8 cellular contexts compared by ENCODE assay signal in the genomic region with DNA sequence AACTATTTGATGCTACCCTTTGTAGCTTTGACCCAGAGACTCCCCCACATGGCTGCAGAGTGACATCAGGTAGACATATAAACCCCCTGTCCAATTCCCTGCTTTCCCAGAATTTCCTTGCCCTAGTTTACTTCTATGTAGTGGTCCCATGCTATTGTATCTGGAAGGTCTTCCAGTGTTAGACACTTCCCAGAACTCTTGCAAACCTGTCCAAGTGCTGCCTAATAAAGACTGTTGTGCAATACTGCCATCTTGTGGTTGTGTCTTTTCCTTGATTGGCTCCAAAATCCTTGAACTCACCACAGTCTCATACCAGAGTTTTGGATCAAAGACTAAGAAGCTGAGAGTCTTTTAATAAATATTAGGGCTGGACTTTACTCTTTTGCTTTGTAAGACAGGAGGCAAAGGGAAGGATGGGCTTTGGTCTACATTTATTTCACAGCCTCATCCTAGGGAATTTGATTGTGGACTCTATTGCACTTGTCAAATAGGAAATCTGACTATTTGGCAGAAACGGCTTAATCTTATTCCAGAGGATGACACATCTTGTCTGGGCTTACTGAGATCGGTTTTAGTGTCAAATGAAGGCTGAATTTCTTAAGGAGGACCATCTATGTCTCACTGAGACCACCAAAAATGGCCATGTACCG.
DNase-seq lines count a peak whose midpoint lies in the region; ATAC-seq and TF ChIP-seq lines count a peak whose summit lies in the region.

No MANE protein-coding gene starts in this region.

- peak; percentile 59 for DNase-seq in DMS153 (lab: John Stamatoyannopoulos, UW)
- peak; percentile 76 for DNase-seq in NCI-H748 (lab: John Stamatoyannopoulos, UW; ENCODE audit: unreplicated experiment)
- DNase-seq in body of pancreas, result peak; percentile 17 to 51 (median 24)
- DNase-seq in kidney tubule cell (ENCODE audit: low spot score), result peak; percentile 64
- no peak for DNase-seq in uterus
- DNase-seq in effector memory CD4-positive, alpha-beta T cell, result no peak

- H3K27ac ChIP-seq in body of pancreas (no peak overlapping the region), uterus (no peak overlapping the region)
- H3K27ac ChIP-seq in effector memory CD4-positive, alpha-beta T cell (ENCODE audit: insufficient read depth, low read length, poor library complexity, severe bottlenecking), result no peak overlapping the region

- intact Hi-C loops in body of pancreas (cut with DNase I), result loop anchor here (5.0 kb wide), 1 partner anchor 1140 kb away; no protein-coding TSS in a partner anchor
- intact Hi-C loops in uterus (cut with DNase I; ENCODE audit: low total_unique reads), result no loop called here

- ATAC-seq in GM19452 (IDR thresholded peaks at IDR 0.05; ENCODE audit: unreplicated experiment), result peak; percentile 73
- peak; percentile 48 for ATAC-seq in HG03571 (IDR thresholded peaks at IDR 0.05; ENCODE audit: unreplicated experiment)
- ATAC-seq in body of pancreas, result peak; percentile 77

- H3K4me1 ChIP-seq in body of pancreas, result peaks cover 6% of the 10 kb centered on the region
- H3K4me1 ChIP-seq in uterus, result no peaks in the 10 kb centered on the region
- no peaks in the 10 kb centered on the region for H3K4me1 ChIP-seq in effector memory CD4-positive, alpha-beta T cell (ENCODE audit: control insufficient read depth, insufficient read depth, low read length, poor library complexity, severe bottlenecking)

- TF ChIP-seq CTCF in body of pancreas (IDR thresholded peaks at IDR 0.05), result peak; percentile 37 to 76 (median 72)
- peak; percentile 16 to 32 (median 26) for TF ChIP-seq CTCF in uterus (IDR thresholded peaks at IDR 0.05)

- H3K4me3 ChIP-seq in body of pancreas (no peak overlapping the region), uterus (no peak overlapping the region)
- no peak overlapping the region for H3K4me3 ChIP-seq in effector memory CD4-positive, alpha-beta T cell (ENCODE audit: insufficient read depth, low read depth, low read length, poor library complexity, severe bottlenecking)

- no peaks in the 10 kb centered on the region for H3K27me3 ChIP-seq in body of pancreas
- H3K27me3 ChIP-seq in uterus, result no peaks in the 10 kb centered on the region
- no peaks in the 10 kb centered on the region for H3K27me3 ChIP-seq in effector memory CD4-positive, alpha-beta T cell (replicated peaks; ENCODE audit: control insufficient read depth, insufficient read depth, low read length, poor library complexity, severe bottlenecking)

- TF ChIP-seq POLR2A in body of pancreas (IDR thresholded peaks at IDR 0.05), result no peak
- TF ChIP-seq POLR2A in uterus (IDR thresholded peaks at IDR 0.05), result no peak

- H3K9me3 ChIP-seq in body of pancreas (no peaks in the 10 kb centered on the region), uterus (no peaks in the 10 kb centered on the region)
- H3K9me3 ChIP-seq in effector memory CD4-positive, alpha-beta T cell (ENCODE audit: control insufficient read depth, low read length), result no peaks in the 10 kb centered on the region

- 15 to 23% methylated on average over 3 of the region's 3 CpGs for WGBS in body of pancreas, 2 donors

- H3K36me3 ChIP-seq in body of pancreas (replicated peaks in 1 of 2; ENCODE audit: insufficient read depth in 1 of 2, low read depth in 2 of 2) (no peaks in the 10 kb centered on the region), uterus (no peaks in the 10 kb centered on the region)
- H3K36me3 ChIP-seq in effector memory CD4-positive, alpha-beta T cell (ENCODE audit: control insufficient read depth, insufficient read depth, low read length), result no peaks in the 10 kb centered on the region

Comparison
In these comparisons a context has a peak if more than half of its experiments do, and no peak if none do; other contexts are left out.
1. DNase-seq: peak in DMS153 (single experiment), NCI-H748 (single experiment), body of pancreas (4 of 4) and kidney tubule cell (single experiment); none in uterus (0 of 2) and effector memory CD4-positive, alpha-beta T cell (0 of 3).
2. Peak in every context shown above with its lines, with median percentiles within 50 percentile points of each other: ATAC-seq.